8 cellular contexts compared by ENCODE assay signal in the genomic region with DNA sequence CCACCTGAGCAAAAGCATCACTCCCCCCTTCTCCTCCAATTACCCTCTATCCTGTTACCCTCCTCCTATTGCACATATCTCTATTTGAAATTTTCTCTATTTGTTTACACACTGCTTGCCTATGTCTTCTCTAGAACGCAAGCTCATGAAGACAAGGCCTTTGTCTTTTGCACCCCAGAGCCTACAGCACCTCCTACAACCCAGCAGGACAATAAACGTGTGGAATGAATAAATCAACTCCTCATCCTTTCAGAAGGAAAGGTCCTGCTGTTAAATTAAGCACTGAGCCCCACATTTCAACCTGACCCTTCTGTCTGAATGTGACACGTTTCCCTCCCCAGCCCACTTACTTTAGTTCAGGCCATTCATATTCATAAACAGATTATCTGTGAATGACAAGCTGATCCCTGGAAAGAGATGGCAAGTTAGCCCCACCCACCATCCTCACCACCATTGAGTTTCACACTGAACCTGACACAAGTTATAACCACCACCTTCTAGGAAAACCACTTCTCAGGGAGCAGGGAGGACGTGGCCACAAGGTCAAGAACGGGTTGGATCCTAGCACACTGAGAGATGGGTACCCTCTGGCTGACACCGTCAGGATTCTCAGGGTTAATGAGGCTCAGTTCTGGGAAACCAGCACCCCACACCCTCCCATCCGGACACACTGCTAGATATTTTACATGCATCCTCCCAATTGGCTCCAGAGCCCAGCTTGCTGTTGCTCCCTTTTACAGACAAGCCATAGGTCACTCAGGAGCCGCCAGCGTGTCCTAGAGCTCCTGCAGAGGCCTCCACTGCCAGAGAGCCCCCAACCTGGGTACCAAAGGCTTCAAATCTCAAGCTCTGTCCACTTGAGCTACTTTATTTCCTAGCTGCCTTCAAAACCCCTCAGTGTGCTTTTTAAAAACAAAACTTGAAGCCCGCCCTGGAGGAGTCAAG. TPM values are rescaled to one million over a fixed set of nuclear protein-coding genes. Genes with fewer than 3 reads are reported as not detected.
A peak's percentile ranks its signal among the peaks of the same experiment; 100 is the strongest.
DNase-seq lines count a peak whose midpoint lies in the region; ATAC-seq lines count a peak whose summit lies in the region.

No MANE protein-coding gene starts in this region.

- H3K27me3 ChIP-seq in iPS-15b (ENCODE audit: control insufficient read depth, insufficient read depth, low read length) (no peaks in the 10 kb centered on the region), skeletal muscle tissue (ENCODE audit: control insufficient read depth in 3 of 3, insufficient read depth in 3 of 3, low read length in 3 of 3) (peaks cover 0 to 11% (median 0%) of the 10 kb centered on the region in 3 donors)

- intact Hi-C loops in Right ventricle myocardium inferior (cut with DNase I) (loop anchor here (5.0 kb wide), 2 partner anchors 39 to 229 kb away; a partner anchor contains a TSS), cardiac septum (cut with DNase I) (loop anchor here (5.0 kb wide), 2 partner anchors 229 to 309 kb away; a partner anchor contains a TSS)

- DNase-seq in Right ventricle myocardium inferior (ENCODE audit: missing footprints) (no peak), cardiac septum (ENCODE audit: low spot score) (no peak), NCI-H1930 (lab: John Stamatoyannopoulos, UW) (peak; percentile 1 to 7), astrocyte of the hippocampus (ENCODE audit: low read depth, low spot score) (peak; percentile 36), HUDEP-2 (lab: John Stamatoyannopoulos, UW; ENCODE audit: unreplicated experiment in 76 of 76) (no peak)

- H3K9me3 ChIP-seq in iPS-15b (ENCODE audit: control insufficient read depth, insufficient read depth, low read length) = no peaks in the 10 kb centered on the region
- no peaks in the 10 kb centered on the region for H3K9me3 ChIP-seq in skeletal muscle tissue (ENCODE audit: control insufficient read depth in 3 of 3, low read length in 3 of 3)

- ATAC-seq in Right ventricle myocardium inferior (peak; percentile 10), HG02884 (IDR thresholded peaks at IDR 0.05; ENCODE audit: unreplicated experiment) (no peak)

- peaks cover 21% of the 10 kb centered on the region for H3K4me1 ChIP-seq in iPS-15b (ENCODE audit: control insufficient read depth, insufficient read depth, low read length)
- H3K4me1 ChIP-seq in skeletal muscle tissue (ENCODE audit: control insufficient read depth in 3 of 3, insufficient read depth in 3 of 3, low read length in 3 of 3) = peaks cover 4 to 22% (median 18%) of the 10 kb centered on the region in 3 donors

- peak overlapping the region; percentile 80 for H3K9ac ChIP-seq in iPS-15b (ENCODE audit: low read depth, low read length)
- H3K9ac ChIP-seq in skeletal muscle tissue (ENCODE audit: low read depth in 1 of 3, low read length in 3 of 3) = peak overlapping the region; percentile 27 to 75 (median 69)

- H3K4me3 ChIP-seq in iPS-15b (ENCODE audit: low read depth, low read length) (peak overlapping the region; percentile 74), skeletal muscle tissue (ENCODE audit: low read length in 3 of 3) (peak overlapping the region; percentile 69 to 73 (median 69))

- H3K36me3 ChIP-seq in iPS-15b (ENCODE audit: control insufficient read depth, insufficient read depth, low read length) = no peaks in the 10 kb centered on the region
- H3K36me3 ChIP-seq in skeletal muscle tissue (ENCODE audit: control insufficient read depth in 3 of 3, insufficient read depth in 3 of 3, low read length in 3 of 3) = no peaks in the 10 kb centered on the region

- peak overlapping the region; percentile 62 for H3K27ac ChIP-seq in skeletal muscle tissue (ENCODE audit: low read depth, low read length)

RNA-seq across cellular contexts. Expression of a gene that starts 0.9 kb away (rescaled TPM):
- 7.1 TPM for total RNA-seq in Right ventricle myocardium inferior
- total RNA-seq in cardiac septum = 5.0 TPM
- 6.8 TPM for total RNA-seq in skeletal muscle tissue

Comparison
In these comparisons a context has a peak if more than half of its experiments do, and no peak if none do; other contexts are left out.
1. DNase-seq: peak in NCI-H1930 (2 of 2) and astrocyte of the hippocampus (single experiment); none in Right ventricle myocardium inferior (single experiment), cardiac septum (single experiment) and HUDEP-2 (0 of 76).